ENCODE assay signal across 10 cellular contexts in genomic region chr15:90174140-90174891, GRCh38. TPM values are rescaled to one million over a fixed set of nuclear protein-coding genes. Genes with fewer than 3 reads are reported as not detected.
DNase-seq lines count a peak whose midpoint lies in the region; ATAC-seq and TF ChIP-seq lines count a peak whose summit lies in the region.
"Had no signal": no experiment of that assay in that cellular context is flagged by ENCODE, and none has a peak within 500 bp of the region (broad histone marks: within the 10 kb centered on the region; RNA-seq: fewer than 3 reads in every experiment).

No MANE protein-coding gene starts in this region.

- H3K9ac ChIP-seq in neural progenitor cell: no peak overlapping the region

- H3K4me1 ChIP-seq in GM23338 (ENCODE audit: insufficient read depth) (peaks cover 35% of the 10 kb centered on the region), ascending aorta (peaks cover 10% of the 10 kb centered on the region in 2 donors), right atrium auricular region (peaks cover 0 to 28% of the 10 kb centered on the region in 2 donors), neural progenitor cell (peaks cover 17% of the 10 kb centered on the region)

- H4K20me1 ChIP-seq in GM23338 (replicated peaks; ENCODE audit: insufficient read depth) (no peaks in the 10 kb centered on the region), neural progenitor cell (ENCODE audit: low read depth) (no peaks in the 10 kb centered on the region)

- H3K4me3 ChIP-seq in GM23338 (no peak overlapping the region), ascending aorta (peak overlapping the region in 1 of 2 donors; percentile 37), right atrium auricular region (peak overlapping the region in 1 of 2 donors; percentile 11), neural progenitor cell (no peak overlapping the region)

- H3K4me1 Mint-ChIP-seq in GM23338 (peaks cover 38% of the 10 kb centered on the region), neural progenitor cell (peaks cover 11% of the 10 kb centered on the region)

- ATAC-seq in GM23338: peak; percentile 19
- ATAC-seq in GM18520 (IDR thresholded peaks at IDR 0.05; ENCODE audit: unreplicated experiment): no peak
- no peak for ATAC-seq in HG03097 (IDR thresholded peaks at IDR 0.05; ENCODE audit: low FRiP score, unreplicated experiment)

- H3K27me3 Mint-ChIP-seq in GM23338 (ENCODE audit: insufficient read depth, low read depth, poor library complexity) (peaks cover 19% of the 10 kb centered on the region), neural progenitor cell (ENCODE audit: insufficient read depth, low read depth) (peaks cover 5% of the 10 kb centered on the region)

- H3K4me3 Mint-ChIP-seq in GM23338: no peak overlapping the region
- H3K4me3 Mint-ChIP-seq in neural progenitor cell: no peak overlapping the region

- H3K27ac ChIP-seq in GM23338 (ENCODE audit: low read depth): peak overlapping the region; percentile 83
- H3K27ac ChIP-seq in ascending aorta: peak overlapping the region; percentile 82 to 86
- H3K27ac ChIP-seq in right atrium auricular region: peak overlapping the region; percentile 90 to 98
- H3K27ac ChIP-seq in neural progenitor cell: no peak overlapping the region

- H2AFZ ChIP-seq in GM23338 (peak overlapping the region; percentile 93), neural progenitor cell (replicated peaks) (no peak overlapping the region)

- H3K27me3 ChIP-seq in GM23338 (ENCODE audit: insufficient read depth) (no peaks in the 10 kb centered on the region), ascending aorta (no peaks in the 10 kb centered on the region), right atrium auricular region (no peaks in the 10 kb centered on the region), neural progenitor cell (no peaks in the 10 kb centered on the region)

- H3K79me2 ChIP-seq in GM23338 (replicated peaks; ENCODE audit: insufficient read depth): no peaks in the 10 kb centered on the region
- H3K79me2 ChIP-seq in neural progenitor cell (ENCODE audit: low read depth): no peaks in the 10 kb centered on the region

- H3K9me2 ChIP-seq in GM23338 (ENCODE audit: insufficient read depth): no peaks in the 10 kb centered on the region

- H3K9me3 ChIP-seq in ascending aorta (no peaks in the 10 kb centered on the region), right atrium auricular region (no peaks in the 10 kb centered on the region), neural progenitor cell (ENCODE audit: low read depth) (no peaks in the 10 kb centered on the region)

- no peaks in the 10 kb centered on the region for H3K36me3 Mint-ChIP-seq in GM23338 (ENCODE audit: low read depth)
- no peaks in the 10 kb centered on the region for H3K36me3 Mint-ChIP-seq in neural progenitor cell

- 0 out of 2 replicates have a peak, but pooled peaks cover 7% of the 10 kb centered on the region for H3F3A ChIP-seq in GM23338 (replicated peaks; ENCODE audit: low read depth)
- H3F3A ChIP-seq in neural progenitor cell (ENCODE audit: low read depth): peaks cover 15% of the 10 kb centered on the region

- no peak overlapping the region; the same call in 1 of the 2 replicates for H3K27ac Mint-ChIP-seq in GM23338
- H3K27ac Mint-ChIP-seq in neural progenitor cell: no peak overlapping the region

- intact Hi-C loops in ascending aorta (cut with DNase I): loop anchor here (5.0 kb wide), 1 partner anchor 997 kb away; no protein-coding TSS in a partner anchor

- H3K36me3 ChIP-seq in GM23338 (ENCODE audit: insufficient read depth) (no peaks in the 10 kb centered on the region), ascending aorta (no peaks in the 10 kb centered on the region), right atrium auricular region (no peaks in the 10 kb centered on the region), neural progenitor cell (no peaks in the 10 kb centered on the region)

- peak overlapping the region; percentile 57 for H3K4me2 ChIP-seq in GM23338
- no peak overlapping the region for H3K4me2 ChIP-seq in neural progenitor cell

- DNase-seq in GM23338 (ENCODE audit: low spot score): peak; percentile 39
- DNase-seq in ascending aorta (ENCODE audit: low spot score in 2 of 2): peak; percentile 30 to 88
- DNase-seq in right atrium auricular region (ENCODE audit: low spot score): peak; percentile 90
- peak; percentile 81 for DNase-seq in putamen (ENCODE audit: low spot score)
- DNase-seq in stimulated activated naive CD4-positive, alpha-beta T cell (lab: John Stamatoyannopoulos, UW): no peak
- DNase-seq in neural progenitor cell (ENCODE audit: low spot score): no peak
- DNase-seq: DMS79, NCI-H1930 had no signal

- TF ChIP-seq CTCF in GM23338 (conservative IDR thresholded peaks at IDR 0.05; ENCODE audit: low read depth in 2 of 2) (no peak), ascending aorta (IDR thresholded peaks at IDR 0.05) (no peak), right atrium auricular region (IDR thresholded peaks at IDR 0.05) (no peak), neural progenitor cell (IDR thresholded peaks at IDR 0.05) (no peak)

- H3K9me3 Mint-ChIP-seq in GM23338: no peaks in the 10 kb centered on the region
- peaks cover 2% of the 10 kb centered on the region for H3K9me3 Mint-ChIP-seq in neural progenitor cell

TF ChIP-seq in GM23338, 12 proteins besides CTCF, POLR2A, EP300 and RAD21:
- TF ChIP-seq ETS1 (IDR thresholded peaks at IDR 0.05): no peak
- TF ChIP-seq, protein P1, sequence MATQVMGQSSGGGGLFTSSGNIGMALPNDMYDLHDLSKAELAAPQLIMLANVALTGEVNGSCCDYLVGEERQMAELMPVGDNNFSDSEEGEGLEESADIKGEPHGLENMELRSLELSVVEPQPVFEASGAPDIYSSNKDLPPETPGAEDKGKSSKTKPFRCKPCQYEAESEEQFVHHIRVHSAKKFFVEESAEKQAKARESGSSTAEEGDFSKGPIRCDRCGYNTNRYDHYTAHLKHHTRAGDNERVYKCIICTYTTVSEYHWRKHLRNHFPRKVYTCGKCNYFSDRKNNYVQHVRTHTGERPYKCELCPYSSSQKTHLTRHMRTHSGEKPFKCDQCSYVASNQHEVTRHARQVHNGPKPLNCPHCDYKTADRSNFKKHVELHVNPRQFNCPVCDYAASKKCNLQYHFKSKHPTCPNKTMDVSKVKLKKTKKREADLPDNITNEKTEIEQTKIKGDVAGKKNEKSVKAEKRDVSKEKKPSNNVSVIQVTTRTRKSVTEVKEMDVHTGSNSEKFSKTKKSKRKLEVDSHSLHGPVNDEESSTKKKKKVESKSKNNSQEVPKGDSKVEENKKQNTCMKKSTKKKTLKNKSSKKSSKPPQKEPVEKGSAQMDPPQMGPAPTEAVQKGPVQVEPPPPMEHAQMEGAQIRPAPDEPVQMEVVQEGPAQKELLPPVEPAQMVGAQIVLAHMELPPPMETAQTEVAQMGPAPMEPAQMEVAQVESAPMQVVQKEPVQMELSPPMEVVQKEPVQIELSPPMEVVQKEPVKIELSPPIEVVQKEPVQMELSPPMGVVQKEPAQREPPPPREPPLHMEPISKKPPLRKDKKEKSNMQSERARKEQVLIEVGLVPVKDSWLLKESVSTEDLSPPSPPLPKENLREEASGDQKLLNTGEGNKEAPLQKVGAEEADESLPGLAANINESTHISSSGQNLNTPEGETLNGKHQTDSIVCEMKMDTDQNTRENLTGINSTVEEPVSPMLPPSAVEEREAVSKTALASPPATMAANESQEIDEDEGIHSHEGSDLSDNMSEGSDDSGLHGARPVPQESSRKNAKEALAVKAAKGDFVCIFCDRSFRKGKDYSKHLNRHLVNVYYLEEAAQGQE (IDR thresholded peaks at IDR 0.05; ENCODE audit: unreplicated experiment): no peak

RNA-seq across cellular contexts. Expression of gene SEMA4B, which starts 26.8 kb away (rescaled TPM):
- 41.2 and 48.2 TPM in 2 replicates for total RNA-seq in GM23338 (2014; rRNA removed; shearing (Covaris generic))
- polyA plus RNA-seq in GM23338 (2016; fragmentation: Nextera tagmentation; extraction: Ambion mirVana): 16.7 and 19.5 TPM in 2 replicates
- total RNA-seq in ascending aorta (51.2 TPM), right atrium auricular region (10 to 100 TPM; 22.1 to 31.6 TPM), neural progenitor cell (ENCODE audit: low replicate concordance) (7.7 and 18.9 TPM in 2 replicates)

RNA-seq across cellular contexts. Expression of gene CIB1, which starts 59.4 kb away (rescaled TPM):
- 9.8 and 11.2 TPM in 2 replicates for total RNA-seq in GM23338 (2014; rRNA removed; shearing (Covaris generic))
- 33.5 and 35.9 TPM in 2 replicates for polyA plus RNA-seq in GM23338 (2016; fragmentation: Nextera tagmentation; extraction: Ambion mirVana)
- total RNA-seq in ascending aorta (50.9 TPM), right atrium auricular region (10 to 100 TPM; 24.9 to 31.1 TPM), neural progenitor cell (ENCODE audit: low replicate concordance) (5.2 and 7.7 TPM in 2 replicates)

RNA-seq across cellular contexts. Expression of gene GDPGP1, which starts 59.7 kb away (rescaled TPM):
- 1.2 and 3.8 TPM in 2 replicates for total RNA-seq in GM23338 (2014; rRNA removed; shearing (Covaris generic))
- polyA plus RNA-seq in GM23338 (2016; fragmentation: Nextera tagmentation; extraction: Ambion mirVana): 0.52 and 0.61 TPM in 2 replicates
- total RNA-seq in ascending aorta (2.2 TPM), right atrium auricular region (10 to 100 TPM in 1 of 2 donors, 1 to 10 TPM in 1; 8.6 to 16.1 TPM), neural progenitor cell (ENCODE audit: low replicate concordance) (0.67 and 3.5 TPM in 2 replicates)

Comparison
In these comparisons a context has a peak if more than half of its experiments do, and no peak if none do; other contexts are left out.
1. DNase-seq: peak in GM23338 (single experiment), ascending aorta (2 of 2), right atrium auricular region (single experiment) and putamen (single experiment); none in stimulated activated naive CD4-positive, alpha-beta T cell (0 of 6) and neural progenitor cell (single experiment).